ENCODE assay signal across 8 cellular contexts in the genomic region with DNA sequence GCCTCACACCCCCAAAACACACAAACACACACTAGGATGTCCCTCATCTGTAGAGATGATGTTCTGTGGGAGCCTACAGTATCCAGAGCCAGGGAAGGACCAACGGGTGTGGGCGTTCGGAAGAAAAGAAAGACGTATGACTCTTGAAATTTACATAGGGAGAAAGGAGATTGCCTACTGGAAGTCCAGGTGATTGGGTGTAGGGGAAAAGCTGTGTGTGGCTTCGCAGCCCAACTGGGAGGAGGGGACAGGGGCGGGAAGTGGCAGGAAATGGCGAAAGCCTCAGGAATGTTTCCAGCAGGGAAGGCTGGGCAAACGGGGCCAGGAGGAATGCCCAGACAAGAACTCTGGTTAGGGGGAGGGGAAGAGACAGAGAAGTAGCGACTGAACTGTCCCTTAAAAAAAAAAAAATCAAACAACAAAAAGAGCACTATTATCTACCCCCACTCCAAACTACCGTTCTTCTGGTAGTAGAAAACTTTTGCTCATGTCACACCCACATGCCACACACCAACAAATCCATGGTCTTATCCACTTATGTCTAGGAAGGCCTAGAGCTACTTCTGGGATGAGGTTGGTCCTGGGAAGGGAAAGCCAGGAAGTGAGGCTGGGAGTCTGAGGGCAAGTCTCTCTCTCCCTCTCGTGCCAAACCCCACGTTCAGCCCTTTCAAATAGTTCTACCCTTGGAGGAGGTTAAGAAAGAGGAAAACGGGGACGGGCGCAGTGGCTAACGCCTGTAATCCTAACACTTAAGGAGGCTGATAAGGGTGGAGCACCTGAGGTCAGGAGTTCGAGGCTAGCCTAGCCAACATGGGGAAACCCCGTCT. TPM values are rescaled to one million over a fixed set of nuclear protein-coding genes. Genes with fewer than 3 reads are reported as not detected.
A peak's percentile ranks its signal among the peaks of the same experiment; 100 is the strongest.
DNase-seq lines count a peak whose midpoint lies in the region; ATAC-seq and TF ChIP-seq lines count a peak whose summit lies in the region.

No MANE protein-coding gene starts in this region.

- peak overlapping the region; percentile 37 for H3K27ac Mint-ChIP-seq in activated CD8-positive, alpha-beta T cell treated with anti-CD3 and anti-CD28 coated beads, Interleukin-2, amount 10 ng/mL, durations not matched to agents 7 days and 5 days

- peak in 2 of 4 donors; percentile 40 to 57 for TF ChIP-seq EP300 in sigmoid colon (IDR thresholded peaks at IDR 0.05)

- H3K36me3 ChIP-seq in sigmoid colon, result peaks cover 0 to 9% (median 8%) of the 10 kb centered on the region in 4 donors

- peaks cover 48% of the 10 kb centered on the region for H3K4me1 Mint-ChIP-seq in activated CD8-positive, alpha-beta T cell treated with anti-CD3 and anti-CD28 coated beads, Interleukin-2, amount 10 ng/mL, durations not matched to agents 7 days and 5 days (ENCODE audit: low read depth)

- TF ChIP-seq CTCF in 22Rv1 (IDR thresholded peaks at IDR 0.05) (no peak), HFF-Myc (IDR thresholded peaks at IDR 0.05; ENCODE audit: low read depth, low read length, missing control alignments) (no peak), sigmoid colon (IDR thresholded peaks at IDR 0.05) (no peak)

- DNase-seq in HFF-Myc (ENCODE audit: extremely low read depth, low read depth) (peak; percentile 87), left ventricle myocardium superior (peak; percentile 53), sigmoid colon (peak; percentile 78), epidermal melanocyte (ENCODE audit: insufficient read length, low spot score) (no peak)
- no peak for DNase-seq in activated CD8-positive, alpha-beta T cell treated with anti-CD3 and anti-CD28 coated beads, Interleukin-2, amount 10 ng/mL, durations not matched to agents 7 days and 5 days

- H3K27me3 ChIP-seq in sigmoid colon, result no peaks in the 10 kb centered on the region

- H3K27ac ChIP-seq in 22Rv1 (peak overlapping the region; percentile 98), sigmoid colon (peak overlapping the region; percentile 95 to 98 (median 96))

- intact Hi-C loops in left ventricle myocardium superior (cut with micrococcal nuclease), result no loop called here
- intact Hi-C loops in sigmoid colon (cut with DNase I), result loop anchor here (5.0 kb wide), 1 partner anchor 90 kb away; a partner anchor contains a TSS

- H3K4me3 ChIP-seq in HFF-Myc (replicated peaks; ENCODE audit: low read depth, low read length) (peak overlapping the region; percentile 72), sigmoid colon (peak overlapping the region in 3 of 4 donors; percentile 69 to 77 (median 72))

- ATAC-seq in activated CD8-positive, alpha-beta T cell treated with anti-CD3 and anti-CD28 coated beads, Interleukin-2, amount 10 ng/mL, durations not matched to agents 7 days and 5 days, result no peak
- ATAC-seq in left ventricle myocardium superior, result no peak
- ATAC-seq in HG02870 (IDR thresholded peaks at IDR 0.05; ENCODE audit: unreplicated experiment), result no peak
- no peak for ATAC-seq in GM19023 (IDR thresholded peaks at IDR 0.05; ENCODE audit: unreplicated experiment)

- H3K27me3 Mint-ChIP-seq in activated CD8-positive, alpha-beta T cell treated with anti-CD3 and anti-CD28 coated beads, Interleukin-2, amount 10 ng/mL, durations not matched to agents 7 days and 5 days (ENCODE audit: low read depth), result no peaks in the 10 kb centered on the region

- CTCF ChIA-PET in activated CD8-positive, alpha-beta T cell treated with anti-CD3 and anti-CD28 coated beads, Interleukin-2, amount 10 ng/mL, durations not matched to agents 7 days and 5 days (lab: Charles Lee), result interaction anchor here (1.9 to 4.7 kb wide), 7 partner anchors 11 to 89 kb away, joined by 4 to 22 read pairs (median 18); a partner anchor contains a TSS

- H3K36me3 Mint-ChIP-seq in activated CD8-positive, alpha-beta T cell treated with anti-CD3 and anti-CD28 coated beads, Interleukin-2, amount 10 ng/mL, durations not matched to agents 7 days and 5 days (ENCODE audit: low read depth), result peaks cover 33% of the 10 kb centered on the region

- no peaks in the 10 kb centered on the region for H3K9me3 ChIP-seq in sigmoid colon

- POLR2A ChIA-PET in activated CD8-positive, alpha-beta T cell treated with anti-CD3 and anti-CD28 coated beads, Interleukin-2, amount 10 ng/mL, durations not matched to agents 7 days and 5 days (lab: Charles Lee), result interaction anchor here (0.7 to 4.2 kb wide), 12 partner anchors 8 to 96 kb away, joined by 3 to 31 read pairs (median 7); a partner anchor contains a TSS

- no peaks in the 10 kb centered on the region for H3K9me3 Mint-ChIP-seq in activated CD8-positive, alpha-beta T cell treated with anti-CD3 and anti-CD28 coated beads, Interleukin-2, amount 10 ng/mL, durations not matched to agents 7 days and 5 days (ENCODE audit: insufficient read depth)

- H3K4me3 Mint-ChIP-seq in activated CD8-positive, alpha-beta T cell treated with anti-CD3 and anti-CD28 coated beads, Interleukin-2, amount 10 ng/mL, durations not matched to agents 7 days and 5 days, result no peak overlapping the region

- TF ChIP-seq POLR2A in sigmoid colon (IDR thresholded peaks at IDR 0.05), result no peak

- H3K4me1 ChIP-seq in sigmoid colon, result peaks cover 0 to 60% (median 58%) of the 10 kb centered on the region in 4 donors

- 11 to 46% methylated on average over 18 of the region's 18 CpGs for WGBS in sigmoid colon, 2 donors

RNA-seq across cellular contexts. Expression of a gene that starts 1.8 kb away (rescaled TPM):
- 100 to 1,000 TPM; 151 to 153 TPM for total RNA-seq in activated CD8-positive, alpha-beta T cell treated with anti-CD3 and anti-CD28 coated beads, Interleukin-2, amount 10 ng/mL, durations not matched to agents 7 days and 5 days
- total RNA-seq in left ventricle myocardium superior (16.7 TPM), sigmoid colon (10 to 100 TPM; 10.2 to 35.7 (median 25.7) TPM)
- polyA plus RNA-seq in sigmoid colon, result 100 to 1,000 TPM in 1 of 3 donors, 10 to 100 TPM in 2; 73.3 to 104 (median 95.5) TPM

RNA-seq across cellular contexts. Expression of a gene that starts 2.2 kb away (rescaled TPM):
- 10 to 100 TPM; 69.6 to 72.4 TPM for total RNA-seq in activated CD8-positive, alpha-beta T cell treated with anti-CD3 and anti-CD28 coated beads, Interleukin-2, amount 10 ng/mL, durations not matched to agents 7 days and 5 days
- 62.1 TPM for total RNA-seq in left ventricle myocardium superior
- total RNA-seq in sigmoid colon, result 10 to 100 TPM; 49.2 to 80.4 (median 57.0) TPM
- polyA plus RNA-seq in sigmoid colon, result 10 to 100 TPM; 58.5 to 75.2 (median 63.1) TPM

RNA-seq across cellular contexts. Expression of a gene that starts 10.4 kb away (rescaled TPM):
- total RNA-seq in activated CD8-positive, alpha-beta T cell treated with anti-CD3 and anti-CD28 coated beads, Interleukin-2, amount 10 ng/mL, durations not matched to agents 7 days and 5 days, result 10 to 100 TPM; 39.8 to 45.2 TPM
- 31.4 TPM for total RNA-seq in left ventricle myocardium superior
- total RNA-seq in sigmoid colon, result 10 to 100 TPM; 17.5 to 22.8 (median 18.5) TPM
- 10 to 100 TPM; 24.6 to 36.5 (median 27.7) TPM for polyA plus RNA-seq in sigmoid colon

RNA-seq across cellular contexts. Expression of a gene that starts 11.1 kb away (rescaled TPM):
- 10 to 100 TPM; 40.2 to 43.9 TPM for total RNA-seq in activated CD8-positive, alpha-beta T cell treated with anti-CD3 and anti-CD28 coated beads, Interleukin-2, amount 10 ng/mL, durations not matched to agents 7 days and 5 days
- total RNA-seq in left ventricle myocardium superior (14.7 TPM), sigmoid colon (10 to 100 TPM; 15.0 to 23.3 (median 16.6) TPM)
- polyA plus RNA-seq in sigmoid colon, result 10 to 100 TPM; 13.6 to 26.9 (median 16.8) TPM

RNA-seq across cellular contexts. Expression of a gene that starts 16.8 kb away (rescaled TPM):
- 10 to 100 TPM; 44.5 to 48.2 TPM for total RNA-seq in activated CD8-positive, alpha-beta T cell treated with anti-CD3 and anti-CD28 coated beads, Interleukin-2, amount 10 ng/mL, durations not matched to agents 7 days and 5 days
- 60.4 TPM for total RNA-seq in left ventricle myocardium superior
- total RNA-seq in sigmoid colon, result 100 to 1,000 TPM; 178 to 251 (median 201) TPM
- polyA plus RNA-seq in sigmoid colon, result 10 to 100 TPM in 2 of 3 donors, 1 to 10 TPM in 1; 8.3 to 66.2 (median 13.2) TPM

Comparison
In these comparisons a context has a peak if more than half of its experiments do, and no peak if none do; other contexts are left out.
1. DNase-seq: peak in HFF-Myc (single experiment), left ventricle myocardium superior (single experiment) and sigmoid colon (single experiment); none in activated CD8-positive, alpha-beta T cell treated with anti-CD3 and anti-CD28 coated beads, Interleukin-2, amount 10 ng/mL, durations not matched to agents 7 days and 5 days (single experiment) and epidermal melanocyte (single experiment).